In genomic region chr5:53039855-53040254, GRCh38 we compare ENCODE assay signal across 13 cellular contexts.
"Had no signal": no experiment of that assay in that cellular context is flagged by ENCODE, and none has a peak within 500 bp of the region (broad histone marks: within the 10 kb centered on the region; RNA-seq: fewer than 3 reads in every experiment).

No MANE protein-coding gene starts in this region.

- H3K4me1 Mint-ChIP-seq: endodermal cell had no signal

- DNase-seq: activated effector memory CD4-positive, alpha-beta T cell treated with anti-CD3 and anti-CD28 coated beads, Interleukin-2, amount 50 U/mL, for 16 hours; dorsolateral prefrontal cortex; endodermal cell; kidney; left lung; mammary epithelial cell; right lobe of liver; stimulated activated naive CD8-positive, alpha-beta T cell treated with anti-CD3 and anti-CD28 coated beads, Interleukin-15, amount 100 ng/mL, for 72 hours; upper lobe of left lung had no signal

- H3K27ac ChIP-seq: ascending aorta, left lung, neural progenitor cell, right lobe of liver, VCaP had no signal

- H3K36me3 Mint-ChIP-seq: neural progenitor cell had no signal

- H3K4me1 ChIP-seq: ascending aorta, neural progenitor cell, right lobe of liver had no signal

- ATAC-seq: esophagus mucosa; left lung; right lobe of liver; stimulated activated naive CD8-positive, alpha-beta T cell treated with anti-CD3 and anti-CD28 coated beads, Interleukin-15, amount 100 ng/mL, for 72 hours had no signal

- H3K27ac Mint-ChIP-seq: endodermal cell, neural progenitor cell had no signal

- H3K4me2 ChIP-seq: neural progenitor cell had no signal

- H3K9ac ChIP-seq: neural progenitor cell had no signal

- H3K36me3 ChIP-seq: ascending aorta, left lung, neural progenitor cell, right lobe of liver, upper lobe of left lung had no signal

- H3K4me3 ChIP-seq: ascending aorta, left lung, neural progenitor cell, right lobe of liver, upper lobe of left lung had no signal

- H3K4me3 Mint-ChIP-seq: endodermal cell; neural progenitor cell; stimulated activated naive CD8-positive, alpha-beta T cell treated with anti-CD3 and anti-CD28 coated beads, Interleukin-15, amount 100 ng/mL, for 72 hours had no signal

- H3K9me3 ChIP-seq: ascending aorta, left lung, right lobe of liver, upper lobe of left lung had no signal

- H3K9me3 Mint-ChIP-seq: endodermal cell; neural progenitor cell; stimulated activated naive CD8-positive, alpha-beta T cell treated with anti-CD3 and anti-CD28 coated beads, Interleukin-15, amount 100 ng/mL, for 72 hours had no signal

- H2AFZ ChIP-seq: neural progenitor cell had no signal

- H3K27me3 ChIP-seq: ascending aorta, left lung, neural progenitor cell, right lobe of liver, upper lobe of left lung had no signal
